ENCODE assay signal across 8 cellular contexts in genomic region chr17:77331161-77331864, GRCh38.
DNase-seq lines count a peak whose midpoint lies in the region; ATAC-seq and TF ChIP-seq lines count a peak whose summit lies in the region.

No MANE protein-coding gene starts in this region.

- peak overlapping the region; percentile 76 for H3K27ac ChIP-seq in SU-DHL-6 (ENCODE audit: low read depth, low read length)
- peak overlapping the region in 7 of 10 donors; percentile 15 to 80 (median 62) for H3K27ac ChIP-seq in heart right ventricle
- H3K27ac ChIP-seq in uterus, result peak overlapping the region; percentile 55 to 76

- H3K4me3 ChIP-seq in GM12864 (ENCODE audit: low read depth, low read length) (peak overlapping the region; percentile 32), SU-DHL-6 (ENCODE audit: insufficient read depth, low read length, poor library complexity, severe bottlenecking) (no peak overlapping the region), heart right ventricle (peak overlapping the region in 6 of 10 donors; percentile 26 to 46 (median 34)), uterus (no peak overlapping the region)

- peaks cover 37% of the 10 kb centered on the region for H3K4me1 Mint-ChIP-seq in activated naive CD8-positive, alpha-beta T cell treated with anti-CD3 and anti-CD28 coated beads, Interleukin-2, amount 10 ng/mL, durations not matched to agents 7 days and 5 days

- peaks cover 23% of the 10 kb centered on the region for H3F3A ChIP-seq in SU-DHL-6 (ENCODE audit: insufficient read depth)

- H3K4me3 Mint-ChIP-seq in activated naive CD8-positive, alpha-beta T cell treated with anti-CD3 and anti-CD28 coated beads, Interleukin-2, amount 10 ng/mL, durations not matched to agents 7 days and 5 days, result peak overlapping the region; percentile 86

- H3K9me2 ChIP-seq in SU-DHL-6 (replicated peaks; ENCODE audit: insufficient read depth, low read length), result no peaks in the 10 kb centered on the region

- H3K9me3 Mint-ChIP-seq in activated naive CD8-positive, alpha-beta T cell treated with anti-CD3 and anti-CD28 coated beads, Interleukin-2, amount 10 ng/mL, durations not matched to agents 7 days and 5 days, result peaks cover 2% of the 10 kb centered on the region

- H3K27me3 ChIP-seq in SU-DHL-6 (ENCODE audit: low read length), result no peaks in the 10 kb centered on the region
- H3K27me3 ChIP-seq in heart right ventricle, result no peaks in the 10 kb centered on the region
- H3K27me3 ChIP-seq in uterus, result no peaks in the 10 kb centered on the region

- H3K4me2 ChIP-seq in SU-DHL-6 (ENCODE audit: low read depth, low read length, poor library complexity, severe bottlenecking), result peak overlapping the region; percentile 55

- H3K4me1 ChIP-seq in heart right ventricle (peaks cover 0 to 40% (median 12%) of the 10 kb centered on the region in 9 donors), uterus (peaks cover 0 to 4% of the 10 kb centered on the region in 2 donors)

- H3K79me2 ChIP-seq in SU-DHL-6 (ENCODE audit: insufficient read depth, low read length), result no peaks in the 10 kb centered on the region

- no peaks in the 10 kb centered on the region for H3K36me3 ChIP-seq in SU-DHL-6 (ENCODE audit: low read length)
- H3K36me3 ChIP-seq in heart right ventricle, result no peaks in the 10 kb centered on the region
- H3K36me3 ChIP-seq in uterus, result no peaks in the 10 kb centered on the region

- H3K9me3 ChIP-seq in SU-DHL-6 (ENCODE audit: insufficient read depth, low read length) (no peaks in the 10 kb centered on the region), heart right ventricle (peaks cover 0 to 6% (median 0%) of the 10 kb centered on the region in 11 donors), uterus (peaks cover 0 to under 1% of the 10 kb centered on the region in 2 donors)

- DNase-seq in GM12864 (ENCODE audit: low read depth), result peak; percentile 78
- peak; percentile 71 to 87 (median 83) for DNase-seq in NCI-H1417 (lab: John Stamatoyannopoulos, UW)
- peak; percentile 96 for DNase-seq in activated naive CD8-positive, alpha-beta T cell treated with anti-CD3 and anti-CD28 coated beads, Interleukin-2, amount 10 ng/mL, durations not matched to agents 7 days and 5 days
- DNase-seq in heart right ventricle, result peak; percentile 94 to 95
- peak; percentile 72 for DNase-seq in putamen (ENCODE audit: low spot score)
- DNase-seq in uterus, result peak; percentile 92 to 93

- WGBS in heart right ventricle, 2 donors, result 9% methylated on average over 24 of the region's 24 CpGs

- no peaks in the 10 kb centered on the region for H4K20me1 ChIP-seq in SU-DHL-6 (ENCODE audit: low read depth, low read length)

- H3K27ac Mint-ChIP-seq in activated naive CD8-positive, alpha-beta T cell treated with anti-CD3 and anti-CD28 coated beads, Interleukin-2, amount 10 ng/mL, durations not matched to agents 7 days and 5 days, result peak overlapping the region; percentile 95

- peak; percentile 76 for ATAC-seq in HG02642 (IDR thresholded peaks at IDR 0.05; ENCODE audit: poor library complexity, unreplicated experiment)
- ATAC-seq in activated naive CD8-positive, alpha-beta T cell treated with anti-CD3 and anti-CD28 coated beads, Interleukin-2, amount 10 ng/mL, durations not matched to agents 7 days and 5 days (ENCODE audit: low read depth), result peak; percentile 92
- ATAC-seq in heart right ventricle, result peak; percentile 86 to 94 (median 91)

- H3K36me3 Mint-ChIP-seq in activated naive CD8-positive, alpha-beta T cell treated with anti-CD3 and anti-CD28 coated beads, Interleukin-2, amount 10 ng/mL, durations not matched to agents 7 days and 5 days, result no peaks in the 10 kb centered on the region

- peak overlapping the region; percentile 17; the same call in 1 of the 2 replicates for H3K9ac ChIP-seq in SU-DHL-6 (ENCODE audit: low read length)

- H3K27me3 Mint-ChIP-seq in activated naive CD8-positive, alpha-beta T cell treated with anti-CD3 and anti-CD28 coated beads, Interleukin-2, amount 10 ng/mL, durations not matched to agents 7 days and 5 days, result no peaks in the 10 kb centered on the region

- POLR2A ChIA-PET in activated naive CD8-positive, alpha-beta T cell treated with anti-CD3 and anti-CD28 coated beads, Interleukin-2, amount 10 ng/mL, durations not matched to agents 7 days and 5 days (lab: Charles Lee), result interaction anchor here (0.6 to 3.7 kb wide), 19 partner anchors 9 to 627 kb away, joined by 3 to 35 read pairs (median 5); partner anchors contain the start of gene TNRC6C

- no peak for TF ChIP-seq POLR2A in uterus (IDR thresholded peaks at IDR 0.05)

- peak; percentile 95 for TF ChIP-seq CTCF in GM12864 (IDR thresholded peaks at IDR 0.05; ENCODE audit: low read depth, low read length, missing control alignments)
- TF ChIP-seq CTCF in SU-DHL-6 (IDR thresholded peaks at IDR 0.05; ENCODE audit: insufficient read depth, low read length, poor library complexity, severe bottlenecking), result peak; percentile 76
- peak; percentile 92 to 98 (median 96) for TF ChIP-seq CTCF in heart right ventricle (IDR thresholded peaks at IDR 0.05)
- peak; percentile 95 to 98 (median 96) for TF ChIP-seq CTCF in uterus (IDR thresholded peaks at IDR 0.05)

- intact Hi-C loops in heart right ventricle (cut with DNase I), result loop anchor here (1.0 to 10.0 kb wide), 12 partner anchors 41 to 683 kb away; no protein-coding TSS in a partner anchor
- intact Hi-C loops in uterus (cut with DNase I; ENCODE audit: low total_unique reads), result loop anchor here (2.0 kb wide), 1 partner anchor 163 kb away; no protein-coding TSS in a partner anchor

- H2AFZ ChIP-seq in SU-DHL-6 (ENCODE audit: low read depth, low read length, severe bottlenecking), result no peak overlapping the region

Comparison
In these comparisons a context has a peak if more than half of its experiments do, and no peak if none do; other contexts are left out.
1. H3K4me3 ChIP-seq: peak in GM12864 (single experiment) and heart right ventricle (6 of 10); none in SU-DHL-6 (single experiment) and uterus (0 of 2).
2. Peak in every context shown above with its lines, with median percentiles within 50 percentile points of each other: DNase-seq, CTCF ChIP-seq, ATAC-seq and H3K27ac ChIP-seq.